In genomic region chr5:12270914-12271313, GRCh38 we compare ENCODE assay signal across 22 cellular contexts.
DNase-seq lines count a peak whose midpoint lies in the region; ATAC-seq, FAIRE-seq and TF ChIP-seq lines count a peak whose summit lies in the region.
"Had no signal": no experiment of that assay in that cellular context is flagged by ENCODE, and none has a peak within 500 bp of the region (broad histone marks: within the 10 kb centered on the region; RNA-seq: fewer than 3 reads in every experiment).

No MANE protein-coding gene starts in this region.

- dilution Hi-C loops in mammary epithelial cell (cut with HindIII; ENCODE audit: low sequenced_read_pairs), result no loop called here

- H3K79me2 ChIP-seq in H9 (ENCODE audit: insufficient read depth, low read length) (no peaks in the 10 kb centered on the region), GM12878 (ENCODE audit: control insufficient read depth, insufficient read depth, low read length) (no peaks in the 10 kb centered on the region), mammary epithelial cell (ENCODE audit: insufficient read depth, low read length) (no peaks in the 10 kb centered on the region)

- H3K9ac ChIP-seq in H9 (ENCODE audit: extremely low read depth, insufficient read length, low read length), result no peak overlapping the region
- no peak overlapping the region for H3K9ac ChIP-seq in GM12878 (ENCODE audit: control insufficient read depth, insufficient read depth, low read length)
- no peak overlapping the region for H3K9ac ChIP-seq in mammary epithelial cell (ENCODE audit: insufficient read depth, low read length)
- H3K9ac ChIP-seq: BLaER1 treated with 17β-estradiol and CSF1 and Interleukin-3, amounts not matched to agents 10 nM and 100 nM had no signal

- no peak overlapping the region for H4K5ac ChIP-seq in H9 (ENCODE audit: insufficient read length, low read depth, low read length)

- H3K36me3 Mint-ChIP-seq in H9 (ENCODE audit: insufficient read depth in 1 of 3, low read depth in 3 of 3), result no peaks in the 10 kb centered on the region
- H3K36me3 Mint-ChIP-seq: CD14-positive monocyte; CD4-positive, alpha-beta memory T cell had no signal

- no peak overlapping the region for H2BK20ac ChIP-seq in H9 (ENCODE audit: low read depth, low read length, poor library complexity, severe bottlenecking)

- RAD21 ChIA-PET in GM12878 (lab: Charles Lee; ENCODE audit: unreplicated experiment), result no interaction called here

- H2BK120ac ChIP-seq in H9 (ENCODE audit: low read depth, low read length, poor library complexity, severe bottlenecking), result no peak overlapping the region

- ATAC-seq in GM18907 (IDR thresholded peaks at IDR 0.05; ENCODE audit: unreplicated experiment) (peak; percentile 50), GM12878 (peak; percentile 56; the same call in 2 of the 3 replicates), GM19467 (IDR thresholded peaks at IDR 0.05; ENCODE audit: unreplicated experiment) (no peak)

- no peak overlapping the region for H3K4ac ChIP-seq in H9 (ENCODE audit: low read depth, low read length)

- H3K27me3 Mint-ChIP-seq in H9 (ENCODE audit: low read depth), result no peaks in the 10 kb centered on the region
- H3K27me3 Mint-ChIP-seq: CD4-positive, alpha-beta memory T cell had no signal

- H4K91ac ChIP-seq in H9 (ENCODE audit: insufficient read length, low read depth, low read length), result no peak overlapping the region

- intact Hi-C loops in GM12878 (cut with micrococcal nuclease; ENCODE audit: unreplicated experiment), result no loop called here
- intact Hi-C loops in mammary epithelial cell (cut with micrococcal nuclease), result no loop called here

- H2BK15ac ChIP-seq in H9 (ENCODE audit: low read depth, low read length), result no peak overlapping the region

- peak overlapping the region in 1 of 3 experiments; percentile 85; a peak in 2 of 7 replicates for H3K27ac Mint-ChIP-seq in H9
- H3K27ac Mint-ChIP-seq: CD14-positive monocyte; CD4-positive, alpha-beta memory T cell; HFFc6 had no signal

- no peak overlapping the region for H3K56ac ChIP-seq in H9 (ENCODE audit: insufficient read length, low read depth, low read length)

- no peaks in the 10 kb centered on the region for H3K4me1 ChIP-seq in H9 (ENCODE audit: insufficient read depth, low read length)
- H3K4me1 ChIP-seq in GM12878 (ENCODE audit: control insufficient read depth, insufficient read depth, low read length), result no peaks in the 10 kb centered on the region
- no peaks in the 10 kb centered on the region for H3K4me1 ChIP-seq in mammary epithelial cell (ENCODE audit: insufficient read depth, low read length)
- H3K4me1 ChIP-seq: BE2C; BLaER1 treated with 17β-estradiol and CSF1 and Interleukin-3, amounts not matched to agents 10 nM and 100 nM; HAP-1 had no signal

- H3K4me3 ChIP-seq in GM12878 (no peak overlapping the region), mammary epithelial cell (replicated peaks in 1 of 3; ENCODE audit: insufficient read depth in 1 of 3, low read depth in 2 of 3, low read length in 3 of 3) (no peak overlapping the region)
- H3K4me3 ChIP-seq: BLaER1 treated with 17β-estradiol and CSF1 and Interleukin-3, amounts not matched to agents 10 nM and 100 nM; HAP-1 had no signal

- H3K27me3 ChIP-seq in H9 (ENCODE audit: insufficient read depth, low read length), result no peaks in the 10 kb centered on the region
- H3K27me3 ChIP-seq in GM12878 (replicated peaks in 1 of 2; ENCODE audit: control insufficient read depth in 2 of 2, insufficient read depth in 2 of 2, low read length in 1 of 2), result no peaks in the 10 kb centered on the region
- no peaks in the 10 kb centered on the region for H3K27me3 ChIP-seq in mammary epithelial cell (ENCODE audit: insufficient read depth, low read length)
- H3K27me3 ChIP-seq: BE2C; BLaER1 treated with 17β-estradiol and CSF1 and Interleukin-3, amounts not matched to agents 10 nM and 100 nM had no signal

- TF ChIP-seq POLR2A in GM12878 (IDR thresholded peaks at IDR 0.05; ENCODE audit: low read depth, low read length), result no peak

- no peaks in the 10 kb centered on the region for H3K79me1 ChIP-seq in H9 (ENCODE audit: insufficient read depth, low read depth, low read length, poor library complexity, severe bottlenecking)

- peaks cover 5 to 6% of the 10 kb centered on the region in 2 experiments; a peak in 3 of 4 replicates for H3K4me1 Mint-ChIP-seq in H9
- H3K4me1 Mint-ChIP-seq: CD14-positive monocyte; CD4-positive, alpha-beta memory T cell had no signal

- no peak overlapping the region for H2BK12ac ChIP-seq in H9 (ENCODE audit: insufficient read length, low read depth, low read length)

- no peak overlapping the region for H2BK5ac ChIP-seq in H9 (ENCODE audit: insufficient read length, low read length)

- no peak for TF ChIP-seq CTCF in H9 (conservative IDR thresholded peaks at IDR 0.05)
- no peak for TF ChIP-seq CTCF in GM12878 (IDR thresholded peaks at IDR 0.05 in 2 of 3, conservative IDR thresholded peaks at IDR 0.05 in 1 of 3; ENCODE audit: control insufficient read depth in 2 of 3, extremely low read depth in 1 of 3, insufficient read depth in 1 of 3, low read depth in 3 of 3, low read length in 3 of 3)
- no peak for TF ChIP-seq CTCF in mammary epithelial cell (conservative IDR thresholded peaks at IDR 0.05 in 1 of 2, IDR thresholded peaks at IDR 0.05 in 1 of 2; ENCODE audit: extremely low read depth in 1 of 2, insufficient read depth in 1 of 2, low read depth in 1 of 2, low read length in 2 of 2)

- H3K9me3 ChIP-seq in H9 (ENCODE audit: control insufficient read depth, low read depth, low read length), result no peaks in the 10 kb centered on the region
- no peaks in the 10 kb centered on the region for H3K9me3 ChIP-seq in GM12878 (replicated peaks; ENCODE audit: control insufficient read depth, insufficient read depth, low read length)
- peaks cover 3% of the 10 kb centered on the region for H3K9me3 ChIP-seq in mammary epithelial cell (replicated peaks; ENCODE audit: insufficient read depth, low read length)
- H3K9me3 ChIP-seq: BE2C; BLaER1 treated with 17β-estradiol and CSF1 and Interleukin-3, amounts not matched to agents 10 nM and 100 nM had no signal

- no peak overlapping the region for H3K4me3 Mint-ChIP-seq in H9
- H3K4me3 Mint-ChIP-seq: CD14-positive monocyte; CD4-positive, alpha-beta memory T cell; HFFc6 had no signal

- no peak overlapping the region for H2AK5ac ChIP-seq in H9 (ENCODE audit: insufficient read length, low read length)

- H3K23me2 ChIP-seq in H9 (ENCODE audit: insufficient read length, low read depth, low read length, poor library complexity, severe bottlenecking), result no peaks in the 10 kb centered on the region

- TF ChIP-seq EP300 in GM12878 (IDR thresholded peaks at IDR 0.05; ENCODE audit: borderline replicate concordance in 1 of 2, control insufficient read depth in 1 of 2, low read depth in 2 of 2, low read length in 2 of 2), result no peak

- POLR2A ChIA-PET in GM12878 (lab: Charles Lee), result no interaction called here

- H2AFZ ChIP-seq in H9 (ENCODE audit: low read length) (peak overlapping the region; percentile 73), GM12878 (ENCODE audit: control insufficient read depth, low read depth, low read length) (no peak overlapping the region), mammary epithelial cell (ENCODE audit: low read depth, low read length) (no peak overlapping the region)

- H3K14ac ChIP-seq in H9 (ENCODE audit: insufficient read depth, low read length), result no peak overlapping the region

- in situ Hi-C loops in GM12878 (cut with MboI) (no loop called here), mammary epithelial cell (cut with MboI; ENCODE audit: low sequenced_read_pairs in 2 of 2) (no loop called here)

- H4K20me1 ChIP-seq in H9 (ENCODE audit: control insufficient read depth, insufficient read depth, insufficient read length) (no peaks in the 10 kb centered on the region), GM12878 (ENCODE audit: control insufficient read depth, insufficient read depth) (no peaks in the 10 kb centered on the region), mammary epithelial cell (ENCODE audit: insufficient read depth, low read length) (no peaks in the 10 kb centered on the region)
- H4K20me1 ChIP-seq: BLaER1 treated with 17β-estradiol and CSF1 and Interleukin-3, amounts not matched to agents 10 nM and 100 nM had no signal

- BruUV-seq in GM12878 (replicated peaks; lab: Mats Ljungman, UMichigan) (no TSS peak), mammary epithelial cell (replicated peaks; lab: Mats Ljungman, UMichigan) (no TSS peak)

- H3K23ac ChIP-seq in H9 (ENCODE audit: insufficient read length, low read depth, low read length), result no peak overlapping the region

- no peaks in the 10 kb centered on the region for H3K9me3 Mint-ChIP-seq in H9

- no peak overlapping the region for H3K4me2 ChIP-seq in H9 (ENCODE audit: insufficient read depth, insufficient read length, low read length)
- H3K4me2 ChIP-seq in GM12878 (ENCODE audit: control insufficient read depth, insufficient read depth), result no peak overlapping the region
- H3K4me2 ChIP-seq in mammary epithelial cell (ENCODE audit: insufficient read depth, low read depth, low read length), result no peak overlapping the region

- SMC1A ChIA-PET in GM12878 (lab: Charles Lee; ENCODE audit: uncharacterized antibody, unreplicated experiment), result interaction anchor here (1.4 kb wide), 1 partner anchor 13 kb away, joined by 3 read pairs; no protein-coding TSS in a partner anchor

- no peak overlapping the region for H3T11ph ChIP-seq in H9 (ENCODE audit: low read length)

- H3K27ac ChIP-seq in H9 (ENCODE audit: insufficient read length, low read depth, low read length) (no peak overlapping the region), GM12878 (ENCODE audit: control insufficient read depth, insufficient read depth) (no peak overlapping the region), mammary epithelial cell (ENCODE audit: insufficient read depth, low read depth, low read length) (no peak overlapping the region)
- H3K27ac ChIP-seq: 22Rv1; BLaER1 treated with 17β-estradiol and CSF1 and Interleukin-3, amounts not matched to agents 10 nM and 100 nM had no signal

- no peak overlapping the region for H3K18ac ChIP-seq in H9 (ENCODE audit: insufficient read length, low read depth, low read length)

- no CpG with 5 or more reads among the region's 1 CpG for WGBS in H9 (ENCODE audit: extremely low coverage, insufficient read length, low lambda C conversion rate)
- 16% methylated on average over 1 of the region's 1 CpG for WGBS in GM12878 (ENCODE audit: insufficient coverage, insufficient replicate concordance, low lambda C conversion rate, missing lambda C conversion rate)
- 0% methylated on average over 1 of the region's 1 CpG for WGBS in mammary epithelial cell (ENCODE audit: low coverage, missing lambda C conversion rate)

- no peak for TF ChIP-seq RAD21 in GM12878 (IDR thresholded peaks at IDR 0.05; ENCODE audit: insufficient read depth, low read depth, low read length)

- DNase-seq in H9, result no peak
- no peak for DNase-seq in GM12878 (ENCODE audit: low read depth, low spot score)
- DNase-seq in NCI-H510A treated with DMSO at 0.1 percent for 48 hours (lab: John Stamatoyannopoulos, UW), result no peak
- no peak for DNase-seq in mammary epithelial cell
- DNase-seq: AML-193; BE2C; Calu3; CD4-positive, alpha-beta memory T cell; COR-L47; DMS53; DMS79 treated with DMSO at 0.1 percent for 48 hours; GF-D8; HFFc6 had no signal

- CTCF ChIA-PET in GM12878 (lab: Yijun Ruan, JAX), result no interaction called here
- CTCF ChIA-PET in mammary epithelial cell (lab: Charles Lee; ENCODE audit: low non-redundant PET), result no interaction called here

- H4K8ac ChIP-seq in H9 (replicated peaks; ENCODE audit: insufficient read length, low read depth, low read length), result no peak overlapping the region

- no peak for FAIRE-seq in GM12878 (lab: Jason Lieb, UNC)
- FAIRE-seq: A204.1, GM12892, GM19239 had no signal

- H3K36me3 ChIP-seq in GM12878 (ENCODE audit: control insufficient read depth in 2 of 2, insufficient read depth in 2 of 2, low read length in 1 of 2) (no peaks in the 10 kb centered on the region), mammary epithelial cell (ENCODE audit: insufficient read depth, low read length) (no peaks in the 10 kb centered on the region)
- H3K36me3 ChIP-seq: BE2C; BLaER1 treated with 17β-estradiol and CSF1 and Interleukin-3, amounts not matched to agents 10 nM and 100 nM; HAP-1 had no signal
